22 cellular contexts compared by ENCODE assay signal in genomic region chr14:105137481-105138020, GRCh38.
"Had no signal": no experiment of that assay in that cellular context is flagged by ENCODE, and none has a peak within 500 bp of the region (broad histone marks: within the 10 kb centered on the region; RNA-seq: fewer than 3 reads in every experiment).

No MANE protein-coding gene starts in this region.

- H3K4me3 Mint-ChIP-seq: activated CD4-positive, alpha-beta T cell treated with anti-CD3 and anti-CD28 coated beads, Interleukin-2, amount 10 ng/mL, durations not matched to agents 7 days and 5 days; activated T-cell treated with anti-CD3 and anti-CD28 coated beads, Interleukin-2, amount 50 U/mL, for 4 hours; dendritic cell treated with granulocyte-macrophage colony-stimulating factor and Interleukin-4, amounts not matched to agents 40 ng/mL and 50 ng/mL, for 4 days; memory B cell; naive B cell had no signal

- FAIRE-seq: astrocyte, endothelial cell of umbilical vein, kidney, pancreas had no signal

- H3K9me3 ChIP-seq: pancreas had no signal

- H3K27ac Mint-ChIP-seq: activated CD4-positive, alpha-beta T cell treated with anti-CD3 and anti-CD28 coated beads, Interleukin-2, amount 10 ng/mL, durations not matched to agents 7 days and 5 days; dendritic cell treated with granulocyte-macrophage colony-stimulating factor and Interleukin-4, amounts not matched to agents 40 ng/mL and 50 ng/mL, for 4 days; memory B cell; naive B cell had no signal

- H3K4me3 ChIP-seq: breast epithelium, esophagus muscularis mucosa, gastroesophageal sphincter, heart left ventricle, left ventricle myocardium inferior, pancreas, transverse colon had no signal

- H3K27ac ChIP-seq: breast epithelium, esophagus muscularis mucosa, gastroesophageal sphincter, heart left ventricle, left ventricle myocardium inferior, pancreas, transverse colon had no signal

- H3K4me1 Mint-ChIP-seq: activated CD4-positive, alpha-beta T cell treated with anti-CD3 and anti-CD28 coated beads, Interleukin-2, amount 10 ng/mL, durations not matched to agents 7 days and 5 days; memory B cell had no signal

- ATAC-seq: activated T-cell treated with anti-CD3 and anti-CD28 coated beads, Interleukin-2, amount 50 U/mL, for 4 hours; gastroesophageal sphincter; stimulated activated naive CD8-positive, alpha-beta T cell treated with anti-CD3 and anti-CD28 coated beads, Interleukin-15, Interleukin-2, amounts not matched to agents 100 U/mL and 50 U/mL, for 24 hours had no signal

- H3K4me1 ChIP-seq: breast epithelium, esophagus muscularis mucosa, gastroesophageal sphincter, heart left ventricle, left ventricle myocardium inferior, pancreas, transverse colon had no signal

- H3K27me3 ChIP-seq: breast epithelium, heart left ventricle, pancreas, transverse colon had no signal

- H3K36me3 ChIP-seq: breast epithelium, pancreas, transverse colon had no signal

- DNase-seq: activated CD4-positive, alpha-beta T cell treated with anti-CD3 and anti-CD28 coated beads, Interleukin-2, amount 10 ng/mL, durations not matched to agents 7 days and 5 days; activated naive CD4-positive, alpha-beta T cell treated with anti-CD3 and anti-CD28 coated beads, Interleukin-2, amount 50 U/mL, for 16 hours; effector CD8-positive, alpha-beta T cell; kidney; left ventricle myocardium inferior; naive B cell; stimulated activated CD4-positive, alpha-beta T cell treated with anti-CD3 and anti-CD28 coated beads, Interleukin-2, amount 100 ng/mL, for 24 hours; stimulated activated naive CD8-positive, alpha-beta T cell treated with anti-CD3 and anti-CD28 coated beads, Interleukin-15, Interleukin-2, amounts not matched to agents 100 U/mL and 50 U/mL, for 24 hours; substantia nigra; T-helper 1 cell; T-helper 9 cell; transverse colon had no signal
